ENCODE assay signal across 31 cellular contexts in genomic region chr14:103097244-103097993, GRCh38. TPM values are rescaled to one million over a fixed set of nuclear protein-coding genes. Genes with fewer than 3 reads are reported as not detected.
DNase-seq lines count a peak whose midpoint lies in the region; ATAC-seq, FAIRE-seq and TF ChIP-seq lines count a peak whose summit lies in the region.
"Had no signal": no experiment of that assay in that cellular context is flagged by ENCODE, and none has a peak within 500 bp of the region (broad histone marks: within the 10 kb centered on the region; RNA-seq: fewer than 3 reads in every experiment).

No MANE protein-coding gene starts in this region.

- no TSS peak for BruUV-seq in Caco-2 (replicated peaks; lab: Mats Ljungman, UMichigan)
- BruUV-seq in K562 (replicated peaks; lab: Mats Ljungman, UMichigan): no TSS peak

- peak overlapping the region; percentile 36 for H3K27ac Mint-ChIP-seq in Caco-2 (ENCODE audit: unreplicated experiment)
- H3K27ac Mint-ChIP-seq: CD4-positive, alpha-beta T cell had no signal

- intact Hi-C loops in Caco-2 (cut with micrococcal nuclease; ENCODE audit: unreplicated experiment) (no loop called here), K562 (cut with micrococcal nuclease) (no loop called here), right lobe of liver (cut with DNase I) (no loop called here), spleen (cut with DNase I; ENCODE audit: low total_unique reads) (loop anchor here (10.0 kb wide), 1 partner anchor 403 kb away; no protein-coding TSS in a partner anchor)

- H3K27me3 ChIP-seq in Caco-2 (replicated peaks; ENCODE audit: control insufficient read depth, insufficient read depth, low read length): no peaks in the 10 kb centered on the region
- no peaks in the 10 kb centered on the region for H3K27me3 ChIP-seq in K562 (ENCODE audit: control insufficient read depth in 2 of 2, insufficient read depth in 2 of 2, low read length in 2 of 2)
- no peaks in the 10 kb centered on the region for H3K27me3 ChIP-seq in right lobe of liver
- H3K27me3 ChIP-seq in spleen (replicated peaks in 1 of 7): peaks cover 0 to 13% (median 10%) of the 10 kb centered on the region in 7 donors
- peaks cover 20% of the 10 kb centered on the region for H3K27me3 ChIP-seq in brain microvascular endothelial cell (replicated peaks)

- in situ Hi-C loops in K562 (cut with MboI): no loop called here
- in situ Hi-C loops in brain microvascular endothelial cell (cut with HindIII; ENCODE audit: low pct_ligation_motif_present, low sequenced_read_pairs): no loop called here

- H3K27me3 Mint-ChIP-seq in Caco-2 (ENCODE audit: insufficient read depth, unreplicated experiment): no peaks in the 10 kb centered on the region

- no peaks in the 10 kb centered on the region for H3K9me3 Mint-ChIP-seq in Caco-2 (ENCODE audit: unreplicated experiment)
- H3K9me3 Mint-ChIP-seq: CD4-positive, alpha-beta T cell had no signal

- CTCF ChIA-PET in Caco-2 (lab: Charles Lee) (no interaction called here), K562 (lab: Yijun Ruan, JAX; ENCODE audit: low intra/inter-chr PET ratio) (no interaction called here)

- no peak overlapping the region for H3K4me2 ChIP-seq in K562 (ENCODE audit: insufficient read depth, low read length)
- H3K4me2 ChIP-seq: BLaER1 treated with 17β-estradiol and CSF1 and Interleukin-3, amounts not matched to agents 10 nM and 100 nM had no signal

- no peak overlapping the region for H3K4me3 ChIP-seq in Caco-2 (ENCODE audit: low read depth, low read length)
- no peak overlapping the region for H3K4me3 ChIP-seq in K562
- peak overlapping the region; percentile 37 to 63 (median 46) for H3K4me3 ChIP-seq in right lobe of liver
- H3K4me3 ChIP-seq in spleen: peak overlapping the region in 1 of 8 donors; percentile 15
- H3K4me3 ChIP-seq in brain microvascular endothelial cell (ENCODE audit: low read depth, low read length): no peak overlapping the region
- H3K4me3 ChIP-seq: BLaER1 treated with 17β-estradiol and CSF1 and Interleukin-3, amounts not matched to agents 10 nM and 100 nM; SJCRH30 had no signal

- TF ChIP-seq EP300 in K562 (IDR thresholded peaks at IDR 0.05; ENCODE audit: low read length): no peak

- peak overlapping the region; percentile 94; the same call in 1 of the 2 replicates for H2AFZ ChIP-seq in K562 (ENCODE audit: low read depth, low read length)

- H3K79me2 ChIP-seq in K562 (ENCODE audit: control insufficient read depth, insufficient read depth, low read length): peaks cover 11% of the 10 kb centered on the region; the same call in 2 of the 3 replicates

- H3K9me3 ChIP-seq in Caco-2 (no peaks in the 10 kb centered on the region), K562 (replicated peaks; ENCODE audit: control insufficient read depth, insufficient read depth, low read depth, low read length) (no peaks in the 10 kb centered on the region), right lobe of liver (no peaks in the 10 kb centered on the region), spleen (no peaks in the 10 kb centered on the region)
- H3K9me3 ChIP-seq: BLaER1 treated with 17β-estradiol and CSF1 and Interleukin-3, amounts not matched to agents 10 nM and 100 nM; SJCRH30 had no signal

- no peaks in the 10 kb centered on the region for H4K20me1 ChIP-seq in K562 (replicated peaks; ENCODE audit: control insufficient read depth, insufficient read depth, low read length)

- TF ChIP-seq RAD21 in K562 (CRISPR knock-in tag; conservative IDR thresholded peaks at IDR 0.05 in 1 of 2, IDR thresholded peaks at IDR 0.05 in 1 of 2): no peak

- H3K27ac ChIP-seq in K562 (ENCODE audit: extremely low read depth, low read depth, low read length): no peak overlapping the region
- H3K27ac ChIP-seq in right lobe of liver: peak overlapping the region in 2 of 3 donors; percentile 69 to 95
- H3K27ac ChIP-seq in spleen: peak overlapping the region in 6 of 8 donors; percentile 18 to 49 (median 30)
- H3K27ac ChIP-seq in brain microvascular endothelial cell: no peak overlapping the region
- H3K27ac ChIP-seq: BLaER1 treated with 17β-estradiol and CSF1 and Interleukin-3, amounts not matched to agents 10 nM and 100 nM; SJCRH30 had no signal

- POLR2A ChIA-PET in Caco-2 (lab: Charles Lee) (no interaction called here), K562 (lab: Yijun Ruan, JAX) (interaction anchor here (0.6 to 2.0 kb wide), 2 partner anchors 10 to 408 kb away, joined by 3 to 7 read pairs; no protein-coding TSS in a partner anchor)

- no peak for FAIRE-seq in K562 (lab: Jason Lieb, UNC)
- FAIRE-seq: A204.1, GM18507 had no signal

- 87% methylated on average over 17 of the region's 26 CpGs for WGBS in K562 (ENCODE audit: insufficient coverage, low coverage, missing lambda C conversion rate)
- WGBS in right lobe of liver (ENCODE audit: insufficient coverage, low coverage, low lambda C conversion rate, missing lambda C conversion rate): 47% methylated on average over 7 of the region's 26 CpGs
- 71 to 85% (median 78%) methylated on average over 25 to 26 of the region's 26 CpGs for WGBS in spleen, 5 donors

- H3K36me3 ChIP-seq in Caco-2 (ENCODE audit: control insufficient read depth, insufficient read depth, low read length) (no peaks in the 10 kb centered on the region), K562 (ENCODE audit: control insufficient read depth, insufficient read depth, low read length) (peaks cover 6% of the 10 kb centered on the region; the same call in 1 of the 3 replicates), right lobe of liver (peaks cover 0 to 5% (median 0%) of the 10 kb centered on the region in 4 donors), spleen (no peaks in the 10 kb centered on the region), brain microvascular endothelial cell (replicated peaks) (no peaks in the 10 kb centered on the region)
- H3K36me3 ChIP-seq: BLaER1 treated with 17β-estradiol and CSF1 and Interleukin-3, amounts not matched to agents 10 nM and 100 nM; SJCRH30 had no signal

- H3K36me3 Mint-ChIP-seq in Caco-2 (ENCODE audit: insufficient read depth, unreplicated experiment): no peaks in the 10 kb centered on the region

- no peak for TF ChIP-seq CTCF in Caco-2 (IDR thresholded peaks at IDR 0.05; ENCODE audit: insufficient read depth in 1 of 2, low read depth in 1 of 2, low read length in 1 of 2, severe bottlenecking in 1 of 2, unreplicated experiment in 1 of 2)
- no peak for TF ChIP-seq CTCF in K562 (IDR thresholded peaks at IDR 0.05 in 2 of 3, conservative IDR thresholded peaks at IDR 0.05 in 1 of 3; ENCODE audit: insufficient read depth in 2 of 3, low read depth in 1 of 3, low read length in 3 of 3)
- no peak for TF ChIP-seq CTCF in right lobe of liver (IDR thresholded peaks at IDR 0.05)
- no peak for TF ChIP-seq CTCF in spleen (IDR thresholded peaks at IDR 0.05 in 8 of 11, conservative IDR thresholded peaks at IDR 0.05 in 3 of 11)
- TF ChIP-seq CTCF in brain microvascular endothelial cell (IDR thresholded peaks at IDR 0.05; ENCODE audit: low read depth, low read length, missing control alignments): no peak

- H3K9ac ChIP-seq in K562 (ENCODE audit: insufficient read depth in 1 of 2, low read depth in 2 of 2, low read length in 2 of 2): peak overlapping the region in 1 of 2 experiments; percentile 82; a peak in 2 of 4 replicates

- no peaks in the 10 kb centered on the region for H3K9me1 ChIP-seq in K562 (ENCODE audit: control insufficient read depth, insufficient read depth, low read length)

- no peak for DNase-seq in Caco-2
- no peak for DNase-seq in K562 (ENCODE audit: extremely low read depth in 1 of 4, low spot score in 3 of 4)
- DNase-seq in right lobe of liver: peak in 2 of 3 donors; percentile 39 to 59
- no peak for DNase-seq in spleen
- DNase-seq in brain microvascular endothelial cell: no peak
- DNase-seq in T-helper 9 cell: no peak
- no peak for DNase-seq in activated gamma-delta T cell (lab: John Stamatoyannopoulos, UW)
- DNase-seq: AML-193; CD4-positive, alpha-beta T cell; DMS53; GOT3; KBM-7; MV-4-11; NCI-H1105 treated with DMSO at 0.1 percent for 48 hours; NCI-H146; NCI-H1930; NCI-H2107; NCI-H524 treated with DMSO at 0.1 percent for 48 hours; NCI-H774; PC-3; SJCRH30 had no signal

- ATAC-seq in K562: no peak
- ATAC-seq in right lobe of liver: no peak
- no peak for ATAC-seq in GM19035 (IDR thresholded peaks at IDR 0.05; ENCODE audit: unreplicated experiment)
- ATAC-seq: PC-3, SK-N-SH treated with all-trans-retinoic acid at 6 μM for 48 hours had no signal

- no peak overlapping the region for H3K4me3 Mint-ChIP-seq in Caco-2 (ENCODE audit: unreplicated experiment)
- H3K4me3 Mint-ChIP-seq: CD4-positive, alpha-beta T cell had no signal

- H3K4me1 ChIP-seq in Caco-2: peaks cover 56% of the 10 kb centered on the region
- peaks cover 26 to 81% of the 10 kb centered on the region in 2 experiments for H3K4me1 ChIP-seq in K562 (replicated peaks in 1 of 2; ENCODE audit: control insufficient read depth in 2 of 2, insufficient read depth in 2 of 2, low read length in 2 of 2)
- H3K4me1 ChIP-seq in right lobe of liver: peaks cover 0 to 50% (median 18%) of the 10 kb centered on the region in 4 donors
- H3K4me1 ChIP-seq in spleen: peaks cover 0 to 73% (median 56%) of the 10 kb centered on the region in 6 donors

- peaks cover 18% of the 10 kb centered on the region for H3K4me1 Mint-ChIP-seq in Caco-2 (ENCODE audit: low read depth, unreplicated experiment)

- TF ChIP-seq POLR2A in K562 (conservative IDR thresholded peaks at IDR 0.05) (no peak), right lobe of liver (IDR thresholded peaks at IDR 0.05) (no peak), spleen (IDR thresholded peaks at IDR 0.05) (no peak)

RNA-seq across cellular contexts. Expression of gene EXOC3L4, which starts 2.9 kb away (rescaled TPM):
- total RNA-seq in Caco-2 (2022) (6.3 and 6.7 TPM in 2 replicates), K562 (2014; rRNA removed) (3.5 and 5.6 TPM in 2 replicates), K562 (2014; rRNA removed; fragmentation: Illumina TruSeq; extraction: Trizol) (0.33 TPM in 1 of 2 replicates, not detected in the other), K562 (2015; rRNA removed; fragmentation: Illumina TruSeq; extraction: Trizol) (0.83 and 1.6 TPM in 2 replicates), K562 (2021) (5.4 and 6.7 TPM in 2 replicates), right lobe of liver (10 to 100 TPM; 34.2 to 87.1 (median 48.1) TPM), spleen (10 to 100 TPM in 4 of 7 donors, 1 to 10 TPM in 3; 2.0 to 30.0 (median 10.5) TPM)
- 7.7 and 24.3 TPM in 2 replicates for total RNA-seq in K562 (2011; cell fraction: chromatin; rRNA removed; ENCODE audit: low replicate concordance)
- total RNA-seq in K562 (2011; cell fraction: nucleolus; rRNA removed): 22.4 and 23.0 TPM in 2 replicates
- total RNA-seq in K562 (2011; cell fraction: nucleoplasm; rRNA removed): 13.8 and 17.9 TPM in 2 replicates
- polyA plus RNA-seq in K562 (2011; rRNA removed) (1.1 and 2.0 TPM in 2 replicates), K562 (2014; fragmentation: Illumina TruSeq; extraction: Trizol) (0.25 and 0.97 TPM in 2 replicates), K562 (2014; fragmentation: Nextera tagmentation; extraction: Ambion mirVana) (under 1 TPM in 1 of 2 experiments, not detected in 1; 0.10 TPM), K562 (2014; rRNA removed) (6.2 and 11.7 TPM in 2 replicates), spleen (10 to 100 TPM; 18.5 to 39.2 (median 25.4) TPM)
- polyA plus RNA-seq in K562 (2011; cell fraction: cytosol; rRNA removed): 1.6 and 3.7 TPM in 2 replicates
- polyA plus RNA-seq in K562 (2011; cell fraction: nucleus; rRNA removed): 8.4 and 18.9 TPM in 2 replicates
- polyA plus RNA-seq in K562 (2012): 1.8 and 2.2 TPM in 2 replicates
- 0.21 TPM in 1 of 2 replicates, not detected in the other for polyA minus RNA-seq in K562 (2011; rRNA and poly(A)+ RNA removed)
- polyA minus RNA-seq in K562 (2011; cell fraction: cytosol; rRNA and poly(A)+ RNA removed): 2.5 and 2.9 TPM in 2 replicates
- polyA minus RNA-seq in K562 (2011; cell fraction: nucleus; rRNA and poly(A)+ RNA removed): 3.1 and 5.0 TPM in 2 replicates
- total RNA-seq: CD4-positive, alpha-beta T cell; HT1080; MCF 10A; SJCRH30 had no signal

RNA-seq across cellular contexts. Expression of gene LBHD2, which starts 13.4 kb away (rescaled TPM):
- not detected in 2 replicates for total RNA-seq in Caco-2 (2022)
- not detected in 2 replicates for total RNA-seq in K562 (2011; cell fraction: chromatin; rRNA removed; ENCODE audit: low replicate concordance)
- not detected in 2 replicates for total RNA-seq in K562 (2011; cell fraction: nucleolus; rRNA removed)
- total RNA-seq in K562 (2011; cell fraction: nucleoplasm; rRNA removed): not detected in 2 replicates
- total RNA-seq in K562 (2014; rRNA removed): not detected in 2 replicates
- total RNA-seq in K562 (2014; rRNA removed; fragmentation: Illumina TruSeq; extraction: Trizol): not detected in 2 replicates
- not detected in 2 replicates for total RNA-seq in K562 (2015; rRNA removed; fragmentation: Illumina TruSeq; extraction: Trizol)
- total RNA-seq in K562 (2021): not detected in 2 replicates
- polyA plus RNA-seq in K562 (2011; rRNA removed): not detected in 2 replicates
- polyA plus RNA-seq in K562 (2011; cell fraction: cytosol; rRNA removed): 0.30 TPM in 1 of 2 replicates, not detected in the other
- polyA plus RNA-seq in K562 (2011; cell fraction: nucleus; rRNA removed): not detected in 2 replicates
- not detected in 2 replicates for polyA plus RNA-seq in K562 (2012)
- polyA plus RNA-seq in K562 (2014; fragmentation: Illumina TruSeq; extraction: Trizol): not detected in 2 replicates
- polyA plus RNA-seq in K562 (2014; fragmentation: Nextera tagmentation; extraction: Ambion mirVana): not detected
- polyA plus RNA-seq in K562 (2014; rRNA removed): not detected in 2 replicates
- not detected in 2 replicates for polyA minus RNA-seq in K562 (2011; rRNA and poly(A)+ RNA removed)
- polyA minus RNA-seq in K562 (2011; cell fraction: cytosol; rRNA and poly(A)+ RNA removed): not detected in 2 replicates
- polyA minus RNA-seq in K562 (2011; cell fraction: nucleus; rRNA and poly(A)+ RNA removed): not detected in 2 replicates
- not detected for total RNA-seq in right lobe of liver
- not detected for total RNA-seq in spleen
- polyA plus RNA-seq in spleen: under 1 TPM in 2 of 3 donors, not detected in 1; 0.52 to 0.55 TPM
- total RNA-seq: CD4-positive, alpha-beta T cell; Daoy; G401; HT1080; LHCN-M2; MCF 10A; PC-3; SJCRH30 had no signal

RNA-seq across cellular contexts. Expression of gene TNFAIP2, which starts 25.8 kb away (rescaled TPM):
- 7.9 and 8.1 TPM in 2 replicates for total RNA-seq in Caco-2 (2022)
- total RNA-seq in K562 (2011; cell fraction: chromatin; rRNA removed; ENCODE audit: low replicate concordance): 31.9 and 75.4 TPM in 2 replicates
- total RNA-seq in K562 (2011; cell fraction: nucleolus; rRNA removed): 55.1 and 66.9 TPM in 2 replicates
- total RNA-seq in K562 (2011; cell fraction: nucleoplasm; rRNA removed): 38.6 and 39.3 TPM in 2 replicates
- total RNA-seq in K562 (2014; rRNA removed): 39.5 and 46.0 TPM in 2 replicates
- 20.8 and 23.7 TPM in 2 replicates for total RNA-seq in K562 (2014; rRNA removed; fragmentation: Illumina TruSeq; extraction: Trizol)
- 68.6 and 70.2 TPM in 2 replicates for total RNA-seq in K562 (2015; rRNA removed; fragmentation: Illumina TruSeq; extraction: Trizol)
- 52.7 and 61.2 TPM in 2 replicates for total RNA-seq in K562 (2021)
- polyA plus RNA-seq in K562 (2011; rRNA removed): 22.6 and 35.4 TPM in 2 replicates
- polyA plus RNA-seq in K562 (2011; cell fraction: cytosol; rRNA removed): 30.5 and 40.8 TPM in 2 replicates
- 171 and 203 TPM in 2 replicates for polyA plus RNA-seq in K562 (2011; cell fraction: nucleus; rRNA removed)
- polyA plus RNA-seq in K562 (2012): 33.8 and 69.4 TPM in 2 replicates
- polyA plus RNA-seq in K562 (2014; fragmentation: Illumina TruSeq; extraction: Trizol): 42.7 and 59.7 TPM in 2 replicates
- 10 to 100 TPM; 44.6 to 49.7 TPM for polyA plus RNA-seq in K562 (2014; fragmentation: Nextera tagmentation; extraction: Ambion mirVana)
- 47.6 and 63.5 TPM in 2 replicates for polyA plus RNA-seq in K562 (2014; rRNA removed)
- 8.9 and 13.3 TPM in 2 replicates for polyA minus RNA-seq in K562 (2011; rRNA and poly(A)+ RNA removed)
- polyA minus RNA-seq in K562 (2011; cell fraction: cytosol; rRNA and poly(A)+ RNA removed): 25.6 and 31.0 TPM in 2 replicates
- polyA minus RNA-seq in K562 (2011; cell fraction: nucleus; rRNA and poly(A)+ RNA removed): 17.0 and 18.2 TPM in 2 replicates
- total RNA-seq in right lobe of liver: 100 to 1,000 TPM in 1 of 6 experiments, 10 to 100 TPM in 5; 23.2 to 122 (median 32.6) TPM
- total RNA-seq in spleen: 100 to 1,000 TPM; 147 to 297 (median 261) TPM
- polyA plus RNA-seq in spleen: 100 to 1,000 TPM in 2 of 3 donors, 10 to 100 TPM in 1; 90.2 to 410 (median 391) TPM

RNA-seq across cellular contexts. Expression of gene CDC42BPB, which starts 40.1 kb away (rescaled TPM):
- total RNA-seq in Caco-2 (2022) (55.1 and 60.0 TPM in 2 replicates), K562 (2014; rRNA removed) (12.6 and 15.1 TPM in 2 replicates), K562 (2014; rRNA removed; fragmentation: Illumina TruSeq; extraction: Trizol) (8.8 and 9.0 TPM in 2 replicates), K562 (2015; rRNA removed; fragmentation: Illumina TruSeq; extraction: Trizol) (8.7 and 9.7 TPM in 2 replicates), K562 (2021) (19.6 and 24.3 TPM in 2 replicates), right lobe of liver (10 to 100 TPM; 38.4 to 55.5 (median 43.0) TPM), spleen (10 to 100 TPM; 40.2 to 94.5 (median 79.6) TPM)
- 119 and 196 TPM in 2 replicates for total RNA-seq in K562 (2011; cell fraction: chromatin; rRNA removed; ENCODE audit: low replicate concordance)
- total RNA-seq in K562 (2011; cell fraction: nucleolus; rRNA removed): 64.6 and 73.0 TPM in 2 replicates
- total RNA-seq in K562 (2011; cell fraction: nucleoplasm; rRNA removed): 59.7 and 71.4 TPM in 2 replicates
- polyA plus RNA-seq in K562 (2011; rRNA removed) (19.5 and 22.9 TPM in 2 replicates), K562 (2014; fragmentation: Illumina TruSeq; extraction: Trizol) (16.5 and 17.0 TPM in 2 replicates), K562 (2014; fragmentation: Nextera tagmentation; extraction: Ambion mirVana) (under 1 TPM; 0.07 to 0.25 TPM), K562 (2014; rRNA removed) (13.9 and 15.0 TPM in 2 replicates), spleen (10 to 100 TPM in 2 of 3 donors, 1 to 10 TPM in 1; 6.4 to 22.6 (median 10.1) TPM)
- polyA plus RNA-seq in K562 (2011; cell fraction: cytosol; rRNA removed): 11.9 and 18.9 TPM in 2 replicates
- polyA plus RNA-seq in K562 (2011; cell fraction: nucleus; rRNA removed): 48.6 and 73.5 TPM in 2 replicates
- 17.6 and 18.7 TPM in 2 replicates for polyA plus RNA-seq in K562 (2012)
- polyA minus RNA-seq in K562 (2011; rRNA and poly(A)+ RNA removed): 18.5 and 26.6 TPM in 2 replicates
- polyA minus RNA-seq in K562 (2011; cell fraction: cytosol; rRNA and poly(A)+ RNA removed): 21.0 and 21.4 TPM in 2 replicates
- polyA minus RNA-seq in K562 (2011; cell fraction: nucleus; rRNA and poly(A)+ RNA removed): 22.5 and 33.5 TPM in 2 replicates

Comparison
In these comparisons a context has a peak if more than half of its experiments do, and no peak if none do; other contexts are left out.
1. DNase-seq: peak in right lobe of liver (2 of 3); none in Caco-2 (0 of 2), K562 (0 of 4), spleen (single experiment), brain microvascular endothelial cell (single experiment), T-helper 9 cell (single experiment) and activated gamma-delta T cell (single experiment).
2. H3K4me3 ChIP-seq: peak in right lobe of liver (3 of 3); none in Caco-2 (single experiment), K562 (single experiment) and brain microvascular endothelial cell (single experiment).
3. H3K27ac ChIP-seq: peak in right lobe of liver (2 of 3) and spleen (6 of 8); none in K562 (single experiment) and brain microvascular endothelial cell (single experiment).